In genomic region chr5:3948838-3949237, GRCh38 we compare ENCODE assay signal across 22 cellular contexts.
A peak's percentile ranks its signal among the peaks of the same experiment; 100 is the strongest.
DNase-seq lines count a peak whose midpoint lies in the region; ATAC-seq lines count a peak whose summit lies in the region.
"Had no signal": no experiment of that assay in that cellular context is flagged by ENCODE, and none has a peak within 500 bp of the region (broad histone marks: within the 10 kb centered on the region; RNA-seq: fewer than 3 reads in every experiment).

No MANE protein-coding gene starts in this region.

- H3K27ac Mint-ChIP-seq in activated CD4-positive, alpha-beta T cell treated with anti-CD3 and anti-CD28 coated beads, Interleukin-2, amount 10 ng/mL, durations not matched to agents 24 days and 14 days: no peak overlapping the region
- H3K27ac Mint-ChIP-seq: B cell; CD14-positive monocyte; CD4-positive, alpha-beta memory T cell; CD4-positive, CD25-positive, alpha-beta regulatory T cell; CD8-positive, alpha-beta memory T cell had no signal

- ATAC-seq in HG02588 (IDR thresholded peaks at IDR 0.05; ENCODE audit: unreplicated experiment): no peak
- ATAC-seq: A549, GM12878 had no signal

- H3K27me3 Mint-ChIP-seq in activated CD4-positive, alpha-beta T cell treated with anti-CD3 and anti-CD28 coated beads, Interleukin-2, amount 10 ng/mL, durations not matched to agents 24 days and 14 days: no peaks in the 10 kb centered on the region
- H3K27me3 Mint-ChIP-seq: B cell; CD4-positive, alpha-beta memory T cell; CD4-positive, CD25-positive, alpha-beta regulatory T cell; CD8-positive, alpha-beta memory T cell had no signal

- H3K36me3 Mint-ChIP-seq in activated CD4-positive, alpha-beta T cell treated with anti-CD3 and anti-CD28 coated beads, Interleukin-2, amount 10 ng/mL, durations not matched to agents 24 days and 14 days (ENCODE audit: low read depth): no peaks in the 10 kb centered on the region
- H3K36me3 Mint-ChIP-seq: CD14-positive monocyte; CD4-positive, alpha-beta memory T cell; CD4-positive, CD25-positive, alpha-beta regulatory T cell; CD8-positive, alpha-beta memory T cell had no signal

- intact Hi-C loops in activated CD4-positive, alpha-beta T cell treated with anti-CD3 and anti-CD28 coated beads, Interleukin-2, amount 10 ng/mL, durations not matched to agents 24 days and 14 days (cut with micrococcal nuclease): no loop called here

- peaks cover 5% of the 10 kb centered on the region for H3K9me3 Mint-ChIP-seq in activated CD4-positive, alpha-beta T cell treated with anti-CD3 and anti-CD28 coated beads, Interleukin-2, amount 10 ng/mL, durations not matched to agents 24 days and 14 days

- no peaks in the 10 kb centered on the region for H3K4me1 Mint-ChIP-seq in activated CD4-positive, alpha-beta T cell treated with anti-CD3 and anti-CD28 coated beads, Interleukin-2, amount 10 ng/mL, durations not matched to agents 24 days and 14 days
- H3K4me1 Mint-ChIP-seq: CD14-positive monocyte; CD4-positive, alpha-beta memory T cell; CD4-positive, CD25-positive, alpha-beta regulatory T cell; CD8-positive, alpha-beta memory T cell had no signal

- DNase-seq in activated CD4-positive, alpha-beta T cell treated with anti-CD3 and anti-CD28 coated beads, Interleukin-2, amount 10 ng/mL, durations not matched to agents 24 days and 14 days: peak; percentile 11
- DNase-seq in activated CD4-positive, alpha-beta T cell treated with anti-CD3 and anti-CD28 coated beads for 1 hour: no peak
- DNase-seq in NAMALWA (ENCODE audit: low spot score): peak; percentile 66
- no peak for DNase-seq in T-helper 9 cell
- DNase-seq: AML-193; C1 segment of cervical spinal cord; CD4-positive, alpha-beta memory T cell; CD4-positive, CD25-positive, alpha-beta regulatory T cell; CD8-positive, alpha-beta memory T cell; COR-L47; DMS 273 treated with DMSO at 0.1 percent for 48 hours; DMS153; DMS53; DMS79; DND-41; EL; GDM1 had no signal

- H3K4me3 Mint-ChIP-seq in activated CD4-positive, alpha-beta T cell treated with anti-CD3 and anti-CD28 coated beads, Interleukin-2, amount 10 ng/mL, durations not matched to agents 24 days and 14 days: no peak overlapping the region
- H3K4me3 Mint-ChIP-seq: B cell; CD14-positive monocyte; CD4-positive, alpha-beta memory T cell; CD4-positive, CD25-positive, alpha-beta regulatory T cell; CD8-positive, alpha-beta memory T cell had no signal

Comparison
In these comparisons a context has a peak if more than half of its experiments do, and no peak if none do; other contexts are left out.
1. DNase-seq: peak in activated CD4-positive, alpha-beta T cell treated with anti-CD3 and anti-CD28 coated beads, Interleukin-2, amount 10 ng/mL, durations not matched to agents 24 days and 14 days (single experiment) and NAMALWA (single experiment); none in activated CD4-positive, alpha-beta T cell treated with anti-CD3 and anti-CD28 coated beads for 1 hour (single experiment) and T-helper 9 cell (single experiment).